1 cellular context compared by ENCODE assay signal in the genomic region with DNA sequence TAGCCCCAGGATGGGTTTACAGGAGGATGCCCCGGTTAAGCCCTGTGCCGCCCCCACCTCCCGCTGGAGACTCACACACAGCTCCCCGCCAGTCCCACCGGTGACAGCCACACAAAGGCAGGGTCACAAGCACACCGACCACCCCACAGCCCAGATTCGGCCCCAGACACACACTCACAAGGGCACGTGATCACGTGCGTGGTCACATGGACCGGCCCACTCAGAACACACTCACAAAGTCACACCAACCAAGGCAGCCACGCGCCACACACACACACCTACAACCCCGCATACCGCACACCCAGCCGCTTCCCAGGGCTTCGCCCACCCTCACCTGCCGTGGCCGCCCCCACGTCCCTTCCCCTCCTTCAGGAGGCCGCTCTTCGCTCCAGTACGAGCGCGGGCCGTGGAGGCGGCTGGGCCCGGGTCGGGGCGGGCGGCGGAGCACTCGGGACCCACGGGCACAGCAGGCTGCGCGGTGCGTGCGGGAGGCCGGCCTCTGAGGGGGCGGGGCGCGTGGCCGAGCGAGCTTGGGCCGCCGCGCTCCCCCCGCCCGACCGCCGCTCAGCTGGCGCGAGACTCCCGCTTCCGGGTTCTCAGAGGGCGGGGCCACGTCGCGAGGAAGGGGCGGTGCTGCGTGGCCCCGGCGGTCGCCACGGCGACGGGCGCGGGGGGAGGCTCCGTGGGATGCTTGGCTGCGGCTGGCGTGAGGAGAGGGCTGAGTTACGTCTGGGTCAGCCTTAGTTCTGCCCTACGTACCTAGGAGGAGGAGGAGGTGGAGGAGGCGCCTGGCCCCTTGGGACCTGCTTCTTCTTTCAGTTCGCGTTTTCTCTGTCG.
TF ChIP-seq lines count a peak whose summit lies in the region.

A gene with protein sequence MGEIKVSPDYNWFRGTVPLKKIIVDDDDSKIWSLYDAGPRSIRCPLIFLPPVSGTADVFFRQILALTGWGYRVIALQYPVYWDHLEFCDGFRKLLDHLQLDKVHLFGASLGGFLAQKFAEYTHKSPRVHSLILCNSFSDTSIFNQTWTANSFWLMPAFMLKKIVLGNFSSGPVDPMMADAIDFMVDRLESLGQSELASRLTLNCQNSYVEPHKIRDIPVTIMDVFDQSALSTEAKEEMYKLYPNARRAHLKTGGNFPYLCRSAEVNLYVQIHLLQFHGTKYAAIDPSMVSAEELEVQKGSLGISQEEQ (minus strand): TSS at position 584 of the 837 bp plus-strand sequence. CDS start 6,345 bp downstream, outside the sequence.

TF ChIP-seq in HepG2, 621 proteins besides CTCF, POLR2A, EP300 and RAD21 (continued from another document and continues in another):
- TF ChIP-seq, protein P1, sequence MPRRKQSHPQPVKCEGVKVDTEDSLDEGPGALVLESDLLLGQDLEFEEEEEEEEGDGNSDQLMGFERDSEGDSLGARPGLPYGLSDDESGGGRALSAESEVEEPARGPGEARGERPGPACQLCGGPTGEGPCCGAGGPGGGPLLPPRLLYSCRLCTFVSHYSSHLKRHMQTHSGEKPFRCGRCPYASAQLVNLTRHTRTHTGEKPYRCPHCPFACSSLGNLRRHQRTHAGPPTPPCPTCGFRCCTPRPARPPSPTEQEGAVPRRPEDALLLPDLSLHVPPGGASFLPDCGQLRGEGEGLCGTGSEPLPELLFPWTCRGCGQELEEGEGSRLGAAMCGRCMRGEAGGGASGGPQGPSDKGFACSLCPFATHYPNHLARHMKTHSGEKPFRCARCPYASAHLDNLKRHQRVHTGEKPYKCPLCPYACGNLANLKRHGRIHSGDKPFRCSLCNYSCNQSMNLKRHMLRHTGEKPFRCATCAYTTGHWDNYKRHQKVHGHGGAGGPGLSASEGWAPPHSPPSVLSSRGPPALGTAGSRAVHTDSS (CRISPR knock-in tag; conservative IDR thresholded peaks at IDR 0.05): no peak
- TF ChIP-seq, protein P2, sequence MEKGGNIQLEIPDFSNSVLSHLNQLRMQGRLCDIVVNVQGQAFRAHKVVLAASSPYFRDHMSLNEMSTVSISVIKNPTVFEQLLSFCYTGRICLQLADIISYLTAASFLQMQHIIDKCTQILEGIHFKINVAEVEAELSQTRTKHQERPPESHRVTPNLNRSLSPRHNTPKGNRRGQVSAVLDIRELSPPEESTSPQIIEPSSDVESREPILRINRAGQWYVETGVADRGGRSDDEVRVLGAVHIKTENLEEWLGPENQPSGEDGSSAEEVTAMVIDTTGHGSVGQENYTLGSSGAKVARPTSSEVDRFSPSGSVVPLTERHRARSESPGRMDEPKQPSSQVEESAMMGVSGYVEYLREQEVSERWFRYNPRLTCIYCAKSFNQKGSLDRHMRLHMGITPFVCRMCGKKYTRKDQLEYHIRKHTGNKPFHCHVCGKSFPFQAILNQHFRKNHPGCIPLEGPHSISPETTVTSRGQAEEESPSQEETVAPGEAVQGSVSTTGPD (CRISPR knock-in tag; IDR thresholded peaks at IDR 0.05): no peak
- TF ChIP-seq, protein P3, sequence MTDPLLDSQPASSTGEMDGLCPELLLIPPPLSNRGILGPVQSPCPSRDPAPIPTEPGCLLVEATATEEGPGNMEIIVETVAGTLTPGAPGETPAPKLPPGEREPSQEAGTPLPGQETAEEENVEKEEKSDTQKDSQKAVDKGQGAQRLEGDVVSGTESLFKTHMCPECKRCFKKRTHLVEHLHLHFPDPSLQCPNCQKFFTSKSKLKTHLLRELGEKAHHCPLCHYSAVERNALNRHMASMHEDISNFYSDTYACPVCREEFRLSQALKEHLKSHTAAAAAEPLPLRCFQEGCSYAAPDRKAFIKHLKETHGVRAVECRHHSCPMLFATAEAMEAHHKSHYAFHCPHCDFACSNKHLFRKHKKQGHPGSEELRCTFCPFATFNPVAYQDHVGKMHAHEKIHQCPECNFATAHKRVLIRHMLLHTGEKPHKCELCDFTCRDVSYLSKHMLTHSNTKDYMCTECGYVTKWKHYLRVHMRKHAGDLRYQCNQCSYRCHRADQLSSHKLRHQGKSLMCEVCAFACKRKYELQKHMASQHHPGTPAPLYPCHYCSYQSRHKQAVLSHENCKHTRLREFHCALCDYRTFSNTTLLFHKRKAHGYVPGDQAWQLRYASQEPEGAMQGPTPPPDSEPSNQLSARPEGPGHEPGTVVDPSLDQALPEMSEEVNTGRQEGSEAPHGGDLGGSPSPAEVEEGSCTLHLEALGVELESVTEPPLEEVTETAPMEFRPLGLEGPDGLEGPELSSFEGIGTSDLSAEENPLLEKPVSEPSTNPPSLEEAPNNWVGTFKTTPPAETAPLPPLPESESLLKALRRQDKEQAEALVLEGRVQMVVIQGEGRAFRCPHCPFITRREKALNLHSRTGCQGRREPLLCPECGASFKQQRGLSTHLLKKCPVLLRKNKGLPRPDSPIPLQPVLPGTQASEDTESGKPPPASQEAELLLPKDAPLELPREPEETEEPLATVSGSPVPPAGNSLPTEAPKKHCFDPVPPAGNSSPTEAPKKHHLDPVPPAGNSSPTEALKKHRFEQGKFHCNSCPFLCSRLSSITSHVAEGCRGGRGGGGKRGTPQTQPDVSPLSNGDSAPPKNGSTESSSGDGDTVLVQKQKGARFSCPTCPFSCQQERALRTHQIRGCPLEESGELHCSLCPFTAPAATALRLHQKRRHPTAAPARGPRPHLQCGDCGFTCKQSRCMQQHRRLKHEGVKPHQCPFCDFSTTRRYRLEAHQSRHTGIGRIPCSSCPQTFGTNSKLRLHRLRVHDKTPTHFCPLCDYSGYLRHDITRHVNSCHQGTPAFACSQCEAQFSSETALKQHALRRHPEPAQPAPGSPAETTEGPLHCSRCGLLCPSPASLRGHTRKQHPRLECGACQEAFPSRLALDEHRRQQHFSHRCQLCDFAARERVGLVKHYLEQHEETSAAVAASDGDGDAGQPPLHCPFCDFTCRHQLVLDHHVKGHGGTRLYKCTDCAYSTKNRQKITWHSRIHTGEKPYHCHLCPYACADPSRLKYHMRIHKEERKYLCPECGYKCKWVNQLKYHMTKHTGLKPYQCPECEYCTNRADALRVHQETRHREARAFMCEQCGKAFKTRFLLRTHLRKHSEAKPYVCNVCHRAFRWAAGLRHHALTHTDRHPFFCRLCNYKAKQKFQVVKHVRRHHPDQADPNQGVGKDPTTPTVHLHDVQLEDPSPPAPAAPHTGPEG (CRISPR knock-in tag; IDR thresholded peaks at IDR 0.05): 0 out of 2 replicates have a peak, but pooled peaks have one; percentile 24
- TF ChIP-seq, protein P4, sequence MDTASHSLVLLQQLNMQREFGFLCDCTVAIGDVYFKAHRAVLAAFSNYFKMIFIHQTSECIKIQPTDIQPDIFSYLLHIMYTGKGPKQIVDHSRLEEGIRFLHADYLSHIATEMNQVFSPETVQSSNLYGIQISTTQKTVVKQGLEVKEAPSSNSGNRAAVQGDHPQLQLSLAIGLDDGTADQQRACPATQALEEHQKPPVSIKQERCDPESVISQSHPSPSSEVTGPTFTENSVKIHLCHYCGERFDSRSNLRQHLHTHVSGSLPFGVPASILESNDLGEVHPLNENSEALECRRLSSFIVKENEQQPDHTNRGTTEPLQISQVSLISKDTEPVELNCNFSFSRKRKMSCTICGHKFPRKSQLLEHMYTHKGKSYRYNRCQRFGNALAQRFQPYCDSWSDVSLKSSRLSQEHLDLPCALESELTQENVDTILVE (CRISPR knock-in tag; IDR thresholded peaks at IDR 0.05): no peak
- TF ChIP-seq ZNF83 (CRISPR knock-in tag; IDR thresholded peaks at IDR 0.05; ENCODE audit: borderline replicate concordance): peak; percentile 67; the same call in 1 of the 2 replicates
- TF ChIP-seq ZSCAN9 (CRISPR knock-in tag; IDR thresholded peaks at IDR 0.05; ENCODE audit: borderline replicate concordance): no peak
- TF ChIP-seq, protein P5, sequence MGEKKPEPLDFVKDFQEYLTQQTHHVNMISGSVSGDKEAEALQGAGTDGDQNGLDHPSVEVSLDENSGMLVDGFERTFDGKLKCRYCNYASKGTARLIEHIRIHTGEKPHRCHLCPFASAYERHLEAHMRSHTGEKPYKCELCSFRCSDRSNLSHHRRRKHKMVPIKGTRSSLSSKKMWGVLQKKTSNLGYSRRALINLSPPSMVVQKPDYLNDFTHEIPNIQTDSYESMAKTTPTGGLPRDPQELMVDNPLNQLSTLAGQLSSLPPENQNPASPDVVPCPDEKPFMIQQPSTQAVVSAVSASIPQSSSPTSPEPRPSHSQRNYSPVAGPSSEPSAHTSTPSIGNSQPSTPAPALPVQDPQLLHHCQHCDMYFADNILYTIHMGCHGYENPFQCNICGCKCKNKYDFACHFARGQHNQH (CRISPR knock-in tag; IDR thresholded peaks at IDR 0.05): 0 out of 2 replicates have a peak, but pooled peaks have one; percentile 24
- TF ChIP-seq AKAP8 (CRISPR knock-in tag; IDR thresholded peaks at IDR 0.05): 0 out of 2 replicates have a peak, but pooled peaks have one; percentile 8
- TF ChIP-seq KDM1A (CRISPR knock-in tag; IDR thresholded peaks at IDR 0.05): no peak
- TF ChIP-seq MED13 (CRISPR knock-in tag; IDR thresholded peaks at IDR 0.05): peak; percentile 70; the same call in 1 of the 2 replicates
- no peak for TF ChIP-seq ZNF33A (CRISPR knock-in tag; IDR thresholded peaks at IDR 0.05; ENCODE audit: borderline replicate concordance)
- TF ChIP-seq, protein P6, sequence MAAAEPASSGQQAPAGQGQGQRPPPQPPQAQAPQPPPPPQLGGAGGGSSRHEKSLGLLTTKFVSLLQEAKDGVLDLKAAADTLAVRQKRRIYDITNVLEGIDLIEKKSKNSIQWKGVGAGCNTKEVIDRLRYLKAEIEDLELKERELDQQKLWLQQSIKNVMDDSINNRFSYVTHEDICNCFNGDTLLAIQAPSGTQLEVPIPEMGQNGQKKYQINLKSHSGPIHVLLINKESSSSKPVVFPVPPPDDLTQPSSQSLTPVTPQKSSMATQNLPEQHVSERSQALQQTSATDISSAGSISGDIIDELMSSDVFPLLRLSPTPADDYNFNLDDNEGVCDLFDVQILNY (CRISPR knock-in tag; conservative IDR thresholded peaks at IDR 0.05): no peak
- no peak for TF ChIP-seq ZNF550 (CRISPR knock-in tag; IDR thresholded peaks at IDR 0.05; ENCODE audit: borderline replicate concordance)
- no peak for TF ChIP-seq ARID2 (CRISPR knock-in tag; IDR thresholded peaks at IDR 0.05; ENCODE audit: borderline replicate concordance)
- TF ChIP-seq, protein P7, sequence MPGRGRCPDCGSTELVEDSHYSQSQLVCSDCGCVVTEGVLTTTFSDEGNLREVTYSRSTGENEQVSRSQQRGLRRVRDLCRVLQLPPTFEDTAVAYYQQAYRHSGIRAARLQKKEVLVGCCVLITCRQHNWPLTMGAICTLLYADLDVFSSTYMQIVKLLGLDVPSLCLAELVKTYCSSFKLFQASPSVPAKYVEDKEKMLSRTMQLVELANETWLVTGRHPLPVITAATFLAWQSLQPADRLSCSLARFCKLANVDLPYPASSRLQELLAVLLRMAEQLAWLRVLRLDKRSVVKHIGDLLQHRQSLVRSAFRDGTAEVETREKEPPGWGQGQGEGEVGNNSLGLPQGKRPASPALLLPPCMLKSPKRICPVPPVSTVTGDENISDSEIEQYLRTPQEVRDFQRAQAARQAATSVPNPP (CRISPR knock-in tag; IDR thresholded peaks at IDR 0.05): no peak
- no peak for TF ChIP-seq SOX13 (IDR thresholded peaks at IDR 0.05)
- TF ChIP-seq SOX13 (CRISPR knock-in tag; conservative IDR thresholded peaks at IDR 0.05 in 1 of 2, IDR thresholded peaks at IDR 0.05 in 1 of 2): no peak; a peak in 1 of 4 replicates
- no peak for TF ChIP-seq SYNCRIP (IDR thresholded peaks at IDR 0.05; ENCODE audit: insufficient read depth, low read depth, low read length)
- TF ChIP-seq MTF2 (CRISPR knock-in tag; IDR thresholded peaks at IDR 0.05; ENCODE audit: borderline replicate concordance): no peak
- TF ChIP-seq GABPA (IDR thresholded peaks at IDR 0.05; ENCODE audit: low read depth, low read length): peak; percentile 48
- no peak for TF ChIP-seq GABPA (CRISPR knock-in tag; IDR thresholded peaks at IDR 0.05; ENCODE audit: low read depth)
- TF ChIP-seq RCOR2 (CRISPR knock-in tag; IDR thresholded peaks at IDR 0.05): no peak
- TF ChIP-seq, protein P8, sequence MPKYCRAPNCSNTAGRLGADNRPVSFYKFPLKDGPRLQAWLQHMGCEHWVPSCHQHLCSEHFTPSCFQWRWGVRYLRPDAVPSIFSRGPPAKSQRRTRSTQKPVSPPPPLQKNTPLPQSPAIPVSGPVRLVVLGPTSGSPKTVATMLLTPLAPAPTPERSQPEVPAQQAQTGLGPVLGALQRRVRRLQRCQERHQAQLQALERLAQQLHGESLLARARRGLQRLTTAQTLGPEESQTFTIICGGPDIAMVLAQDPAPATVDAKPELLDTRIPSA (CRISPR knock-in tag; IDR thresholded peaks at IDR 0.05; ENCODE audit: borderline replicate concordance): 0 out of 2 replicates have a peak, but pooled peaks have one; percentile 36
- TF ChIP-seq ZSCAN30 (CRISPR knock-in tag; IDR thresholded peaks at IDR 0.05): no peak
- no peak for TF ChIP-seq ZFP82 (CRISPR knock-in tag; IDR thresholded peaks at IDR 0.05; ENCODE audit: borderline replicate concordance)
- TF ChIP-seq, protein P9, sequence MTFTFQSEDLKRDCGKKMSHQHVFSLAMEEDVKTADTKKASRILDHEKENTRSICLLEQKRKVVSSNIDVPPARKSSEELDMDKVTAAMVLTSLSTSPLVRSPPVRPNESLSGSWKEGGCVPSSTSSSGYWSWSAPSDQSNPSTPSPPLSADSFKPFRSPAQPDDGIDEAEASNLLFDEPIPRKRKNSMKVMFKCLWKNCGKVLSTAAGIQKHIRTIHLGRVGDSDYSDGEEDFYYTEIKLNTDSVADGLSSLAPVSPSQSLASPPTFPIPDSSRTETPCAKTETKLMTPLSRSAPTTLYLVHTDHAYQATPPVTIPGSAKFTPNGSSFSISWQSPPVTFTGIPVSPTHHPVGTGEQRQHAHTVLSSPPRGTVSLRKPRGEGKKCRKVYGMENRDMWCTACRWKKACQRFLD (CRISPR knock-in tag; IDR thresholded peaks at IDR 0.05; ENCODE audit: borderline replicate concordance): 0 out of 2 replicates have a peak, but pooled peaks have one; percentile 67
- TF ChIP-seq, protein P10, sequence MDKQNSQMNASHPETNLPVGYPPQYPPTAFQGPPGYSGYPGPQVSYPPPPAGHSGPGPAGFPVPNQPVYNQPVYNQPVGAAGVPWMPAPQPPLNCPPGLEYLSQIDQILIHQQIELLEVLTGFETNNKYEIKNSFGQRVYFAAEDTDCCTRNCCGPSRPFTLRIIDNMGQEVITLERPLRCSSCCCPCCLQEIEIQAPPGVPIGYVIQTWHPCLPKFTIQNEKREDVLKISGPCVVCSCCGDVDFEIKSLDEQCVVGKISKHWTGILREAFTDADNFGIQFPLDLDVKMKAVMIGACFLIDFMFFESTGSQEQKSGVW (CRISPR knock-in tag; IDR thresholded peaks at IDR 0.05; ENCODE audit: borderline replicate concordance): no peak
- no peak for TF ChIP-seq REL (CRISPR knock-in tag; conservative IDR thresholded peaks at IDR 0.05)
- TF ChIP-seq ZNF557 (CRISPR knock-in tag; IDR thresholded peaks at IDR 0.05): no peak
- TF ChIP-seq, protein P11, sequence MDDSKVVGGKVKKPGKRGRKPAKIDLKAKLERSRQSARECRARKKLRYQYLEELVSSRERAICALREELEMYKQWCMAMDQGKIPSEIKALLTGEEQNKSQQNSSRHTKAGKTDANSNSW (CRISPR knock-in tag; IDR thresholded peaks at IDR 0.05; ENCODE audit: borderline replicate concordance): no peak
